ENCODE assay signal across 14 cellular contexts in genomic region chr3:103055021-103055420, GRCh38.
"Had no signal": no experiment of that assay in that cellular context is flagged by ENCODE, and none has a peak within 500 bp of the region (broad histone marks: within the 10 kb centered on the region; RNA-seq: fewer than 3 reads in every experiment).

No MANE protein-coding gene starts in this region.

- H3K4me1 ChIP-seq: gastroesophageal sphincter had no signal

- DNase-seq: effector memory CD4-positive, alpha-beta T cell; foreskin fibroblast; naive thymus-derived CD4-positive, alpha-beta T cell; posterior cingulate gyrus; small intestine; stimulated activated CD4-positive, alpha-beta T cell treated with anti-CD3 and anti-CD28 coated beads, Interleukin-2, amount 100 ng/mL, for 48 hours; stimulated activated naive CD4-positive, alpha-beta T cell treated with Interleukin-2 at 50 U/mL for 16 hours; trophoblast cell had no signal

- FAIRE-seq: endometrium, small intestine had no signal

- H3K36me3 ChIP-seq: esophagus muscularis mucosa, gastroesophageal sphincter, neutrophil had no signal

- H3K27ac Mint-ChIP-seq: naive thymus-derived CD4-positive, alpha-beta T cell had no signal

- ATAC-seq: gastroesophageal sphincter; naive thymus-derived CD4-positive, alpha-beta T cell; right cardiac atrium had no signal

- H3K9me3 ChIP-seq: esophagus muscularis mucosa, gastroesophageal sphincter, neutrophil had no signal

- H3K27me3 ChIP-seq: esophagus muscularis mucosa, gastroesophageal sphincter, neutrophil had no signal

- H3K36me3 Mint-ChIP-seq: naive thymus-derived CD4-positive, alpha-beta T cell had no signal

- H3K27ac ChIP-seq: epithelial cell of prostate, esophagus muscularis mucosa, gastroesophageal sphincter, neutrophil had no signal

- H3K4me3 Mint-ChIP-seq: naive thymus-derived CD4-positive, alpha-beta T cell had no signal

- H3K4me3 ChIP-seq: esophagus muscularis mucosa, gastroesophageal sphincter had no signal
